In the genomic region with DNA sequence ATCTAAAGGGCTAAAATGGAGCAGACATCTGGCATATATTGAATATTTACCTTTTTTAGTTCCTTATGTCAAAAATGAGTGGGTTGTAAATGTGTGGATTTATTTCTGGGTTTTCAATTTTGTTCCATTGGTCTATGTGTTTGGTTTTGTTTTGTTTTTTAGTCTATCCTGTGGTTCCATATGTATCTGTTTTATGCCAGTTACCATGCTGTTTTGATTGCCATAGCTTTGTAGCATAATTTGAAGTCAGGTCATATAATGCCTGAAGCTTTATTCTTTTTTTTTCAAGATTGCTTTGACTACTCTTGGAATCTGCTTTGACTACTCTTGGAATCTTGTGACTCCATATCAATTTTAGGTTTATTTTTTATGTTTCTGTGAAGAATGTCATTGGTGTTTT, we compare ENCODE assay signal across 33 cellular contexts.
DNase-seq lines count a peak whose midpoint lies in the region; ATAC-seq, FAIRE-seq and TF ChIP-seq lines count a peak whose summit lies in the region.
"Had no signal": no experiment of that assay in that cellular context is flagged by ENCODE, and none has a peak within 500 bp of the region (broad histone marks: within the 10 kb centered on the region; RNA-seq: fewer than 3 reads in every experiment).

No MANE protein-coding gene starts in this region.

- intact Hi-C loops in HepG2 (cut with micrococcal nuclease; ENCODE audit: unreplicated experiment) (no loop called here), right lobe of liver (cut with DNase I) (no loop called here), vagina (cut with DNase I) (no loop called here)

- no peaks in the 10 kb centered on the region for H3K4me1 Mint-ChIP-seq in activated T-helper 17 cell treated with anti-CD3 and anti-CD28 coated beads, Interleukin-2, amount 50 U/mL, for 72 hours
- H3K4me1 Mint-ChIP-seq: B cell; CD14-positive monocyte; CD4-positive, alpha-beta memory T cell; CD4-positive, CD25-positive, alpha-beta regulatory T cell; CD8-positive, alpha-beta memory T cell had no signal

- no peaks in the 10 kb centered on the region for H3K36me3 Mint-ChIP-seq in activated T-helper 17 cell treated with anti-CD3 and anti-CD28 coated beads, Interleukin-2, amount 50 U/mL, for 72 hours (ENCODE audit: low read depth)
- H3K36me3 Mint-ChIP-seq: CD14-positive monocyte; CD4-positive, alpha-beta memory T cell; CD4-positive, CD25-positive, alpha-beta regulatory T cell; CD8-positive, alpha-beta memory T cell; CD8-positive, alpha-beta T cell had no signal

- H3K4me1 ChIP-seq in HepG2 (ENCODE audit: insufficient read depth, low read length) (peaks cover 30% of the 10 kb centered on the region), right lobe of liver (peaks cover 0 to 18% (median 2%) of the 10 kb centered on the region in 4 donors), A549 (peaks cover 22% of the 10 kb centered on the region; the same call in 2 of the 3 replicates), vagina (no peaks in the 10 kb centered on the region)
- H3K4me1 ChIP-seq: BE2C; BLaER1; BLaER1 treated with 17β-estradiol and CSF1 and Interleukin-3, amounts not matched to agents 10 nM and 100 nM had no signal

- no TSS peak for BruUV-seq in HepG2 (replicated peaks; lab: Mats Ljungman, UMichigan)

- in situ Hi-C loops in HepG2 (cut with HindIII; ENCODE audit: extremely low pct_ligation_motif_present, low pct_unique_long_range_greater_than_20kb), result no loop called here

- CTCF ChIA-PET in HepG2 (lab: Yijun Ruan, JAX; ENCODE audit: low intra/inter-chr PET ratio, low total read pairs), result no interaction called here
- CTCF ChIA-PET in A549 (lab: Yijun Ruan, JAX), result no interaction called here

- no peaks in the 10 kb centered on the region for H3K9me3 Mint-ChIP-seq in activated T-helper 17 cell treated with anti-CD3 and anti-CD28 coated beads, Interleukin-2, amount 50 U/mL, for 72 hours

- H3K4me2 ChIP-seq in HepG2 (ENCODE audit: low read depth, low read length), result no peak overlapping the region
- no peak overlapping the region for H3K4me2 ChIP-seq in A549
- H3K4me2 ChIP-seq: BLaER1; BLaER1 treated with 17β-estradiol and CSF1 and Interleukin-3, amounts not matched to agents 10 nM and 100 nM had no signal

- TF ChIP-seq POLR2A in HepG2 (IDR thresholded peaks at IDR 0.05; ENCODE audit: insufficient read depth in 1 of 2, low read depth in 2 of 2, low read length in 2 of 2) (no peak), right lobe of liver (IDR thresholded peaks at IDR 0.05) (no peak), A549 (IDR thresholded peaks at IDR 0.05; ENCODE audit: low read length) (no peak), vagina (IDR thresholded peaks at IDR 0.05) (no peak)

- no peak overlapping the region for H2AFZ ChIP-seq in HepG2 (ENCODE audit: low read length)

- no peak overlapping the region for H3K27ac Mint-ChIP-seq in activated T-helper 17 cell treated with anti-CD3 and anti-CD28 coated beads, Interleukin-2, amount 50 U/mL, for 72 hours
- H3K27ac Mint-ChIP-seq: B cell; CD14-positive monocyte; CD4-positive, alpha-beta memory T cell; CD4-positive, alpha-beta T cell; CD4-positive, CD25-positive, alpha-beta regulatory T cell; CD8-positive, alpha-beta memory T cell; CD8-positive, alpha-beta T cell had no signal

- H3K4me3 ChIP-seq in HepG2 (replicated peaks in 1 of 3; ENCODE audit: insufficient read depth in 1 of 3, low read depth in 2 of 3, low read length in 3 of 3) (no peak overlapping the region), right lobe of liver (no peak overlapping the region), A549 (no peak overlapping the region), vagina (no peak overlapping the region)
- H3K4me3 ChIP-seq: BLaER1; BLaER1 treated with 17β-estradiol and CSF1 and Interleukin-3, amounts not matched to agents 10 nM and 100 nM had no signal

- no peaks in the 10 kb centered on the region for H3K36me3 ChIP-seq in HepG2 (replicated peaks in 1 of 2; ENCODE audit: control insufficient read depth in 1 of 2, insufficient read depth in 2 of 2, low read length in 2 of 2)
- H3K36me3 ChIP-seq in right lobe of liver, result no peaks in the 10 kb centered on the region
- H3K36me3 ChIP-seq in vagina, result no peaks in the 10 kb centered on the region
- H3K36me3 ChIP-seq: BE2C; BLaER1; BLaER1 treated with 17β-estradiol and CSF1 and Interleukin-3, amounts not matched to agents 10 nM and 100 nM had no signal

- H3K27ac ChIP-seq in HepG2 (ENCODE audit: extremely low read length, insufficient read depth, low read length), result no peak overlapping the region
- no peak overlapping the region for H3K27ac ChIP-seq in right lobe of liver
- H3K27ac ChIP-seq in 22Rv1, result peak overlapping the region; percentile 74
- no peak overlapping the region for H3K27ac ChIP-seq in A549
- peak overlapping the region; percentile 75 for H3K27ac ChIP-seq in VCaP
- H3K27ac ChIP-seq in vagina, result no peak overlapping the region
- H3K27ac ChIP-seq: BLaER1; BLaER1 treated with 17β-estradiol and CSF1 and Interleukin-3, amounts not matched to agents 10 nM and 100 nM had no signal

- H3K27me3 Mint-ChIP-seq in activated T-helper 17 cell treated with anti-CD3 and anti-CD28 coated beads, Interleukin-2, amount 50 U/mL, for 72 hours, result no peaks in the 10 kb centered on the region
- H3K27me3 Mint-ChIP-seq: B cell; CD4-positive, alpha-beta memory T cell; CD4-positive, alpha-beta T cell; CD4-positive, CD25-positive, alpha-beta regulatory T cell; CD8-positive, alpha-beta memory T cell had no signal

- H4K20me1 ChIP-seq in HepG2 (ENCODE audit: insufficient read depth, low read length), result no peaks in the 10 kb centered on the region
- H4K20me1 ChIP-seq: BLaER1; BLaER1 treated with 17β-estradiol and CSF1 and Interleukin-3, amounts not matched to agents 10 nM and 100 nM had no signal

- no peak for DNase-seq in HepG2 (ENCODE audit: low spot score)
- no peak for DNase-seq in right lobe of liver
- DNase-seq in A549 (ENCODE audit: low read depth in 1 of 2, low spot score in 1 of 2), result no peak
- no peak for DNase-seq in NAMALWA (ENCODE audit: low spot score)
- DNase-seq in vagina (ENCODE audit: extremely low spot score in 2 of 2), result no peak
- DNase-seq: 8988T; ACHN; AML-193; BE2C; C1 segment of cervical spinal cord; Caco-2; Calu3; CD4-positive, alpha-beta memory T cell; CD4-positive, alpha-beta T cell; CD4-positive, CD25-positive, alpha-beta regulatory T cell; CD8-positive, alpha-beta memory T cell; CD8-positive, alpha-beta T cell; COR-L47; DMS 273 treated with DMSO at 0.1 percent for 48 hours; DMS153; DMS53; DMS79; DMS79 treated with DMSO at 0.1 percent for 48 hours; DND-41; EL had no signal

- POLR2A ChIA-PET in HepG2 (lab: Yijun Ruan, JAX), result no interaction called here
- POLR2A ChIA-PET in A549 (lab: Yijun Ruan, JAX), result no interaction called here

- H3K9ac ChIP-seq in HepG2 (ENCODE audit: insufficient read depth, low read depth, low read length), result no peak overlapping the region
- H3K9ac ChIP-seq: BLaER1; BLaER1 treated with 17β-estradiol and CSF1 and Interleukin-3, amounts not matched to agents 10 nM and 100 nM had no signal

- no peak for ATAC-seq in HepG2
- no peak for ATAC-seq in right lobe of liver
- no peak for ATAC-seq in A549
- ATAC-seq in activated T-helper 17 cell treated with anti-CD3 and anti-CD28 coated beads, Interleukin-2, amount 50 U/mL, for 72 hours (replicated peaks), result no peak
- ATAC-seq: CD8-positive, alpha-beta T cell had no signal

- H3K27me3 ChIP-seq in HepG2 (ENCODE audit: control insufficient read depth in 1 of 2, insufficient read depth in 2 of 2, low read length in 2 of 2), result no peaks in the 10 kb centered on the region
- H3K27me3 ChIP-seq in right lobe of liver, result no peaks in the 10 kb centered on the region
- H3K27me3 ChIP-seq in vagina, result no peaks in the 10 kb centered on the region
- H3K27me3 ChIP-seq: BE2C; BLaER1; BLaER1 treated with 17β-estradiol and CSF1 and Interleukin-3, amounts not matched to agents 10 nM and 100 nM had no signal

- no peak for TF ChIP-seq RAD21 in HepG2 (CRISPR knock-in tag; IDR thresholded peaks at IDR 0.05)
- TF ChIP-seq RAD21 in A549 (conservative IDR thresholded peaks at IDR 0.05 in 1 of 2, IDR thresholded peaks at IDR 0.05 in 1 of 2), result no peak

- peaks cover 8% of the 10 kb centered on the region for H3K9me3 ChIP-seq in HepG2 (ENCODE audit: low read length)
- no peaks in the 10 kb centered on the region for H3K9me3 ChIP-seq in right lobe of liver
- peaks cover 9% of the 10 kb centered on the region; the same call in 1 of the 3 replicates for H3K9me3 ChIP-seq in A549
- H3K9me3 ChIP-seq in vagina, result peaks cover 3% of the 10 kb centered on the region
- H3K9me3 ChIP-seq: BE2C, BLaER1, Caco-2 had no signal

- no peaks in the 10 kb centered on the region for H3K79me2 ChIP-seq in HepG2 (ENCODE audit: insufficient read depth, low read length)

- TF ChIP-seq CTCF in HepG2 (CRISPR knock-in tag; IDR thresholded peaks at IDR 0.05), result no peak
- TF ChIP-seq CTCF in right lobe of liver (IDR thresholded peaks at IDR 0.05), result no peak
- TF ChIP-seq CTCF in 22Rv1 (IDR thresholded peaks at IDR 0.05), result no peak
- TF ChIP-seq CTCF in A549 (IDR thresholded peaks at IDR 0.05), result no peak
- no peak for TF ChIP-seq CTCF in VCaP (conservative IDR thresholded peaks at IDR 0.05)
- TF ChIP-seq CTCF in vagina (IDR thresholded peaks at IDR 0.05), result no peak

- no peak overlapping the region for H3K4me3 Mint-ChIP-seq in activated T-helper 17 cell treated with anti-CD3 and anti-CD28 coated beads, Interleukin-2, amount 50 U/mL, for 72 hours
- H3K4me3 Mint-ChIP-seq: B cell; CD14-positive monocyte; CD4-positive, alpha-beta memory T cell; CD4-positive, alpha-beta T cell; CD4-positive, CD25-positive, alpha-beta regulatory T cell; CD8-positive, alpha-beta memory T cell; CD8-positive, alpha-beta T cell had no signal

- FAIRE-seq in HepG2 (lab: Jason Lieb, UNC) (no peak), A549 (lab: Jason Lieb, UNC) (peak; percentile 18)
- FAIRE-seq: D721Med had no signal

- no peak for TF ChIP-seq EP300 in HepG2 (IDR thresholded peaks at IDR 0.05; ENCODE audit: low read depth in 2 of 2, low read length in 2 of 2)
- no peak for TF ChIP-seq EP300 in HepG2 (CRISPR knock-in tag; IDR thresholded peaks at IDR 0.05; ENCODE audit: borderline replicate concordance)
- TF ChIP-seq EP300 in A549 (IDR thresholded peaks at IDR 0.05), result no peak

TF ChIP-seq in A549, 52 proteins besides CTCF, POLR2A, EP300 and RAD21:
- TF ChIP-seq HOXB13 (CRISPR knock-in tag; IDR thresholded peaks at IDR 0.05; ENCODE audit: low read depth) (no peak), KDM1A (IDR thresholded peaks at IDR 0.05; ENCODE audit: low read depth) (peak; percentile 67; the same call in 1 of the 2 replicates), HDAC2 (IDR thresholded peaks at IDR 0.05) (no peak)

Comparison
In these comparisons a context has a peak if more than half of its experiments do, and no peak if none do; other contexts are left out.
1. H3K27ac ChIP-seq: peak in 22Rv1 (single experiment) and VCaP (single experiment); none in HepG2 (single experiment), right lobe of liver (0 of 3), A549 (0 of 2) and vagina (single experiment).
2. Of the 38 proteins assayed by ChIP-seq in both HepG2 and A549: peak only in HepG2: CHD4; only in A549: KDM1A; in both: none; in neither: 36.